In the genomic region with DNA sequence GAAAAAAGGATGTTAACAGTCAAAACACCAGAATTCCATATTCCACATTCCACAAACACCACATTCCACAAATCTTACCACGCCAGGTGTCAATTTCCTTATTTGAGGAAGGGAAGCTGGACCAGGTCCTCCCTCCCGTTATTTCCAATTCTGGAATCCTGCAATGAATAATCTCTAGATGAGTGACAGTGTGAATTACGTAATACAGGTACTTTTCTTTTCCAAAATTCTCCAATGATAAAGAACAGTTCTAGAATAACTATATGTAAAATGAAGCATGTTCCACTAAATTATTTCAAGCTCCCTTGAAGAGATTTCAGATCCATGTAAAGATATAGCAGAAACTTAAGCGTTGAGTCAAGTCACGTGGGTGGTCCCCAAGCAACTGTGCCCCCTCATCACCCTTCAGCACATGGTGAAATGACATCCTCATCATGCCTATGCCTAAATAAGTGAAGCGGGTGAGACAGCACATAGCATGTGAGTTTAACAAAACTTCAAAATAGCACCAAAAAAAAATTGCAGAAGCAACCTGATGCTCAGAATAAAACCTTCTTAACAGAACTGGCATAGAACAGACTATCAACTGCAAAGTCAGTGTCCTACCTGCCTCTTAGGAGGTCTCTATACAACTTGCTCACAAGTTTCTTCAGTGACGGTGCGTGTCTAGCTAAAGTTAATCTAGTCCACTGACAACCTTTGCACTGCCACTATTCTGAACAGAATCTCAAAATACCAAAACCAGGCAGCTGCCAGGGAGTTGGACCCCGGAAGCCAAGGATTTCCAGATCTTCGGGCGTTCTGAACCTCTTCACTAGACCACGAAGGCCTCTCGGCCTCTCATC, we compare ENCODE assay signal across 1 cellular context.
A peak's percentile ranks its signal among the peaks of the same experiment; 100 is the strongest.
TF ChIP-seq lines count a peak whose summit lies in the region.

No MANE protein-coding gene starts in this region.

TF ChIP-seq in HepG2, 621 proteins besides CTCF, POLR2A, EP300 and RAD21 (continued from another document):
- TF ChIP-seq, protein P1, sequence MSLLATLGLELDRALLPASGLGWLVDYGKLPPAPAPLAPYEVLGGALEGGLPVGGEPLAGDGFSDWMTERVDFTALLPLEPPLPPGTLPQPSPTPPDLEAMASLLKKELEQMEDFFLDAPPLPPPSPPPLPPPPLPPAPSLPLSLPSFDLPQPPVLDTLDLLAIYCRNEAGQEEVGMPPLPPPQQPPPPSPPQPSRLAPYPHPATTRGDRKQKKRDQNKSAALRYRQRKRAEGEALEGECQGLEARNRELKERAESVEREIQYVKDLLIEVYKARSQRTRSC (CRISPR knock-in tag; IDR thresholded peaks at IDR 0.05; ENCODE audit: low read depth) = no peak
- 0 out of 2 replicates have a peak, but pooled peaks have one; percentile 1 for TF ChIP-seq ZNF343 (CRISPR knock-in tag; IDR thresholded peaks at IDR 0.05)
- TF ChIP-seq ZBTB20 (CRISPR knock-in tag; IDR thresholded peaks at IDR 0.05; ENCODE audit: borderline replicate concordance, low read depth) = peak; percentile 17; the same call in 1 of the 2 replicates
- TF ChIP-seq ZNF230 (CRISPR knock-in tag; IDR thresholded peaks at IDR 0.05) = 0 out of 2 replicates have a peak, but pooled peaks have one; percentile 13
- no peak for TF ChIP-seq ZNF792 (CRISPR knock-in tag; IDR thresholded peaks at IDR 0.05)
- TF ChIP-seq, protein P2, sequence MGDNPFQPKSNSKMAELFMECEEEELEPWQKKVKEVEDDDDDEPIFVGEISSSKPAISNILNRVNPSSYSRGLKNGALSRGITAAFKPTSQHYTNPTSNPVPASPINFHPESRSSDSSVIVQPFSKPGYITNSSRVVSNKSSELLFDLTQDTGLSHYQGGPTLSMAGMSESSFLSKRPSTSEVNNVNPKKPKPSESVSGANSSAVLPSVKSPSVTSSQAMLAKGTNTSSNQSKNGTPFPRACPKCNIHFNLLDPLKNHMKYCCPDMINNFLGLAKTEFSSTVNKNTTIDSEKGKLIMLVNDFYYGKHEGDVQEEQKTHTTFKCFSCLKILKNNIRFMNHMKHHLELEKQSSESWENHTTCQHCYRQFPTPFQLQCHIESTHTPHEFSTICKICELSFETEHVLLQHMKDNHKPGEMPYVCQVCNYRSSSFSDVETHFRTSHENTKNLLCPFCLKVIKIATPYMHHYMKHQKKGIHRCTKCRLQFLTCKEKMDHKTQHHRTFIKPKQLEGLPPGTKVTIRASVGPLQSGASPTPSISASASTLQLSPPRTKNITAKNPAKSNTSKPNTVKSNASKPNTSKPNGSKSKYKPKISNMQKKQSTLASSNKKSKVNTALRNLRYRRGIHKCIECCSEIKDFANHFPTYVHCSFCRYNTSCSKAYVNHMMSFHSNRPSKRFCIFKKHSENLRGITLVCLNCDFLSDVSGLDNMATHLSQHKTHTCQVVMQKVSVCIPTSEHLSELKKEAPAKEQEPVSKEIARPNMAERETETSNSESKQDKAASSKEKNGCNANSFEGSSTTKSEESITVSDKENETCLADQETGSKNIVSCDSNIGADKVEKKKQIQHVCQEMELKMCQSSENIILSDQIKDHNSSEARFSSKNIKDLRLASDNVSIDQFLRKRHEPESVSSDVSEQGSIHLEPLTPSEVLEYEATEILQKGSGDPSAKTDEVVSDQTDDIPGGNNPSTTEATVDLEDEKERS (CRISPR knock-in tag; IDR thresholded peaks at IDR 0.05) = 0 out of 2 replicates have a peak, but pooled peaks have one; percentile 17
- TF ChIP-seq PITX1 (CRISPR knock-in tag; IDR thresholded peaks at IDR 0.05) = 0 out of 2 replicates have a peak, but pooled peaks have one; percentile 10
- TF ChIP-seq SNAPC2 (CRISPR knock-in tag; IDR thresholded peaks at IDR 0.05) = 0 out of 2 replicates have a peak, but pooled peaks have one; percentile 56
- TF ChIP-seq, protein P3, sequence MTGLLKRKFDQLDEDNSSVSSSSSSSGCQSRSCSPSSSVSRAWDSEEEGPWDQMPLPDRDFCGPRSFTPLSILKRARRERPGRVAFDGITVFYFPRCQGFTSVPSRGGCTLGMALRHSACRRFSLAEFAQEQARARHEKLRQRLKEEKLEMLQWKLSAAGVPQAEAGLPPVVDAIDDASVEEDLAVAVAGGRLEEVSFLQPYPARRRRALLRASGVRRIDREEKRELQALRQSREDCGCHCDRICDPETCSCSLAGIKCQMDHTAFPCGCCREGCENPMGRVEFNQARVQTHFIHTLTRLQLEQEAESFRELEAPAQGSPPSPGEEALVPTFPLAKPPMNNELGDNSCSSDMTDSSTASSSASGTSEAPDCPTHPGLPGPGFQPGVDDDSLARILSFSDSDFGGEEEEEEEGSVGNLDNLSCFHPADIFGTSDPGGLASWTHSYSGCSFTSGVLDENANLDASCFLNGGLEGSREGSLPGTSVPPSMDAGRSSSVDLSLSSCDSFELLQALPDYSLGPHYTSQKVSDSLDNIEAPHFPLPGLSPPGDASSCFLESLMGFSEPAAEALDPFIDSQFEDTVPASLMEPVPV (CRISPR knock-in tag; IDR thresholded peaks at IDR 0.05) = 0 out of 2 replicates have a peak, but pooled peaks have one; percentile 47
- TF ChIP-seq, protein P4, sequence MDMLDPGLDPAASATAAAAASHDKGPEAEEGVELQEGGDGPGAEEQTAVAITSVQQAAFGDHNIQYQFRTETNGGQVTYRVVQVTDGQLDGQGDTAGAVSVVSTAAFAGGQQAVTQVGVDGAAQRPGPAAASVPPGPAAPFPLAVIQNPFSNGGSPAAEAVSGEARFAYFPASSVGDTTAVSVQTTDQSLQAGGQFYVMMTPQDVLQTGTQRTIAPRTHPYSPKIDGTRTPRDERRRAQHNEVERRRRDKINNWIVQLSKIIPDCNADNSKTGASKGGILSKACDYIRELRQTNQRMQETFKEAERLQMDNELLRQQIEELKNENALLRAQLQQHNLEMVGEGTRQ (IDR thresholded peaks at IDR 0.05; ENCODE audit: low read depth, low read length) = peak; percentile 39; the same call in 1 of the 2 replicates
- TF ChIP-seq, protein P4 (CRISPR knock-in tag; IDR thresholded peaks at IDR 0.05; ENCODE audit: borderline replicate concordance) = no peak
- TF ChIP-seq TGIF2 (CRISPR knock-in tag; IDR thresholded peaks at IDR 0.05) = no peak
- TF ChIP-seq CEBPB (IDR thresholded peaks at IDR 0.05; ENCODE audit: borderline replicate concordance, low read depth, low read length) = peak; percentile 46; the same call in 1 of the 2 replicates
TF ChIP-seq in HepG2: peak in this region for 9.
